Comparison of ENCODE assay signal across 8 cellular contexts in genomic region chr12:124915249-124916236, GRCh38. TPM values are rescaled to one million over a fixed set of nuclear protein-coding genes. Genes with fewer than 3 reads are reported as not detected.
A peak's percentile ranks its signal among the peaks of the same experiment; 100 is the strongest.
DNase-seq lines count a peak whose midpoint lies in the region; ATAC-seq, FAIRE-seq and TF ChIP-seq lines count a peak whose summit lies in the region.

No MANE protein-coding gene starts in this region.

- WGBS in ovary, 3 donors, result 26 to 27% (median 26%) methylated on average over 21 of the region's 21 CpGs

- H3K9me3 Mint-ChIP-seq in Caco-2 (ENCODE audit: unreplicated experiment) (no peaks in the 10 kb centered on the region), WTC11 (no peaks in the 10 kb centered on the region)

- no peak for TF ChIP-seq CTCF in Caco-2 (IDR thresholded peaks at IDR 0.05; ENCODE audit: insufficient read depth in 1 of 2, low read depth in 1 of 2, low read length in 1 of 2, severe bottlenecking in 1 of 2, unreplicated experiment in 1 of 2)
- TF ChIP-seq CTCF in WTC11 (IDR thresholded peaks at IDR 0.05), result no peak
- no peak for TF ChIP-seq CTCF in ovary (IDR thresholded peaks at IDR 0.05)
- TF ChIP-seq CTCF in GM20000 (IDR thresholded peaks at IDR 0.05; ENCODE audit: extremely low read depth, missing control alignments), result no peak

- TF ChIP-seq POLR2A in ovary (IDR thresholded peaks at IDR 0.05), result no peak

- no peak for FAIRE-seq in frontal cortex (lab: Jason Lieb, UNC)

- H3K4me3 Mint-ChIP-seq in Caco-2 (ENCODE audit: unreplicated experiment) (peak overlapping the region; percentile 98), WTC11 (peak overlapping the region; percentile 82)

- peaks cover 69% of the 10 kb centered on the region for H3K36me3 Mint-ChIP-seq in Caco-2 (ENCODE audit: insufficient read depth, unreplicated experiment)
- peaks cover 35% of the 10 kb centered on the region for H3K36me3 Mint-ChIP-seq in WTC11

- TSS peak; percentile 71 for BruUV-seq in Caco-2 (replicated peaks; lab: Mats Ljungman, UMichigan)

- H3K27ac ChIP-seq in ovary, result peak overlapping the region; percentile 96 to 100

- H3K27me3 ChIP-seq in Caco-2 (replicated peaks; ENCODE audit: control insufficient read depth, insufficient read depth, low read length) (no peaks in the 10 kb centered on the region), ovary (no peaks in the 10 kb centered on the region)

- CTCF ChIA-PET in Caco-2 (lab: Charles Lee), result interaction anchor here (0.6 to 3.9 kb wide), 3 partner anchors 9 to 45 kb away, joined by 4 to 19 read pairs (median 17); no protein-coding TSS in a partner anchor
- CTCF ChIA-PET in WTC11 (lab: Charles Lee), result interaction anchor here (5.8 kb wide), 1 partner anchor 9 kb away, joined by 41 read pairs; no protein-coding TSS in a partner anchor

- intact Hi-C loops in Caco-2 (cut with micrococcal nuclease; ENCODE audit: unreplicated experiment), result no loop called here
- intact Hi-C loops in ovary (cut with DNase I), result loop anchor here in 3 of 4 donors (2.0 to 10.0 kb wide), 3 partner anchors 23 to 881 kb away; no protein-coding TSS in a partner anchor

- POLR2A ChIA-PET in Caco-2 (lab: Charles Lee), result interaction anchor here (0.6 to 2.8 kb wide), 5 partner anchors 9 to 90 kb away, joined by 3 to 44 read pairs (median 4); no protein-coding TSS in a partner anchor
- POLR2A ChIA-PET in WTC11 (lab: Charles Lee), result interaction anchor here (0.6 to 0.7 kb wide), 4 partner anchors 8 to 151 kb away, joined by 3 to 8 read pairs (median 4); no protein-coding TSS in a partner anchor

- DNase-seq in Caco-2 (peak in 1 of 2 experiments; percentile 59), WTC11 (ENCODE audit: low spot score) (peak; percentile 58), frontal cortex (ENCODE audit: low spot score in 2 of 2) (peak; percentile 29 to 37), ovary (peak in 1 of 5 donors; percentile 54), kidney glomerular epithelial cell (lab: John Stamatoyannopoulos, UW) (no peak), GM20000 (ENCODE audit: low spot score) (no peak)

- peak; percentile 5 for ATAC-seq in HG02588 (IDR thresholded peaks at IDR 0.05; ENCODE audit: unreplicated experiment)
- peak; percentile 2; the same call in 1 of the 2 replicates for ATAC-seq in WTC11
- no peak for ATAC-seq in HG03460 (IDR thresholded peaks at IDR 0.05; ENCODE audit: unreplicated experiment)

- H3K27ac Mint-ChIP-seq in Caco-2 (ENCODE audit: unreplicated experiment) (peak overlapping the region; percentile 100), WTC11 (peak overlapping the region; percentile 100)

- H3K36me3 ChIP-seq in Caco-2 (ENCODE audit: control insufficient read depth, insufficient read depth, low read length) (peaks cover 4% of the 10 kb centered on the region), ovary (peaks cover 4% of the 10 kb centered on the region)

- H3K9me3 ChIP-seq in Caco-2 (no peaks in the 10 kb centered on the region), ovary (peaks cover 0 to 13% of the 10 kb centered on the region in 2 donors)

- H3K27me3 Mint-ChIP-seq in Caco-2 (ENCODE audit: insufficient read depth, unreplicated experiment), result peaks cover 4% of the 10 kb centered on the region
- H3K27me3 Mint-ChIP-seq in WTC11 (ENCODE audit: low read depth), result no peaks in the 10 kb centered on the region

- peaks cover 41% of the 10 kb centered on the region for H3K4me1 ChIP-seq in Caco-2
- peaks cover 5% of the 10 kb centered on the region for H3K4me1 ChIP-seq in ovary (ENCODE audit: insufficient read depth)

- H3K4me3 ChIP-seq in Caco-2 (ENCODE audit: low read depth, low read length), result peak overlapping the region; percentile 87
- peak overlapping the region; percentile 83 for H3K4me3 ChIP-seq in ovary

- H3K4me1 Mint-ChIP-seq in Caco-2 (ENCODE audit: low read depth, unreplicated experiment) (peaks cover 49% of the 10 kb centered on the region), WTC11 (peaks cover 77% of the 10 kb centered on the region)

- TF ChIP-seq EP300 in ovary (IDR thresholded peaks at IDR 0.05), result no peak

TF ChIP-seq in WTC11, 78 proteins besides CTCF, POLR2A, EP300 and RAD21:
- TF ChIP-seq NFYB (CRISPR knock-in tag; conservative IDR thresholded peaks at IDR 0.05; ENCODE audit: low read depth), result no peak
- TF ChIP-seq TP53 (CRISPR knock-in tag; IDR thresholded peaks at IDR 0.05), result no peak
- no peak for TF ChIP-seq ZNF263 (CRISPR knock-in tag; IDR thresholded peaks at IDR 0.05; ENCODE audit: low read depth)
- TF ChIP-seq ZNF396 (CRISPR knock-in tag; IDR thresholded peaks at IDR 0.05; ENCODE audit: borderline replicate concordance), result no peak
- TF ChIP-seq NFE2L1 (CRISPR knock-in tag; IDR thresholded peaks at IDR 0.05), result peak; percentile 72; the same call in 1 of the 2 replicates
- no peak for TF ChIP-seq RELA (CRISPR knock-in tag; IDR thresholded peaks at IDR 0.05; ENCODE audit: borderline replicate concordance)
TF ChIP-seq in WTC11: peak in this region for 1.

RNA-seq across cellular contexts. Expression of gene UBC, which starts 1.1 kb away (rescaled TPM):
- total RNA-seq in Caco-2 (2022), result 782 and 880 TPM in 2 replicates
- 530 to 561 TPM (median 544 TPM) in 3 replicates for total RNA-seq in WTC11 (2021)
- 1,522 TPM for total RNA-seq in frontal cortex
- total RNA-seq in ovary, result 1,000 to 10,000 TPM in 2 of 7 donors, 100 to 1,000 TPM in 5; 775 to 1,271 (median 837) TPM
- 1,000 to 10,000 TPM in 1 of 2 donors, 100 to 1,000 TPM in 1; 808 to 1,330 TPM for polyA plus RNA-seq in ovary

RNA-seq across cellular contexts. Expression of gene SCARB1, which starts 51.9 kb away (rescaled TPM):
- 104 and 106 TPM in 2 replicates for total RNA-seq in Caco-2 (2022)
- 68.3 to 71.0 TPM (median 70.8 TPM) in 3 replicates for total RNA-seq in WTC11 (2021)
- 8.6 TPM for total RNA-seq in frontal cortex
- total RNA-seq in ovary, result 100 to 1,000 TPM in 3 of 7 donors, 10 to 100 TPM in 4; 20.8 to 155 (median 81.7) TPM
- 1,000 to 10,000 TPM in 1 of 2 donors, 10 to 100 TPM in 1; 59.4 to 1,262 TPM for polyA plus RNA-seq in ovary

Comparison
In these comparisons a context has a peak if more than half of its experiments do, and no peak if none do; other contexts are left out.
1. DNase-seq: peak in WTC11 (single experiment) and frontal cortex (2 of 2); none in kidney glomerular epithelial cell (single experiment) and GM20000 (single experiment).